ENCODE assay signal across 1 cellular context in genomic region chr10:99995713-99996112, GRCh38.
TF ChIP-seq lines count a peak whose summit lies in the region.

No MANE protein-coding gene starts in this region.

TF ChIP-seq in GM12878, 131 proteins besides CTCF, POLR2A, EP300 and RAD21:
- TF ChIP-seq ATF2 (IDR thresholded peaks at IDR 0.05; ENCODE audit: low read length) (no peak), RB1 (IDR thresholded peaks at IDR 0.05; ENCODE audit: borderline replicate concordance) (no peak), PAX5 (IDR thresholded peaks at IDR 0.05; ENCODE audit: borderline replicate concordance, low read depth, low read length) (no peak)
